Comparison of ENCODE assay signal across 12 cellular contexts in the genomic region with DNA sequence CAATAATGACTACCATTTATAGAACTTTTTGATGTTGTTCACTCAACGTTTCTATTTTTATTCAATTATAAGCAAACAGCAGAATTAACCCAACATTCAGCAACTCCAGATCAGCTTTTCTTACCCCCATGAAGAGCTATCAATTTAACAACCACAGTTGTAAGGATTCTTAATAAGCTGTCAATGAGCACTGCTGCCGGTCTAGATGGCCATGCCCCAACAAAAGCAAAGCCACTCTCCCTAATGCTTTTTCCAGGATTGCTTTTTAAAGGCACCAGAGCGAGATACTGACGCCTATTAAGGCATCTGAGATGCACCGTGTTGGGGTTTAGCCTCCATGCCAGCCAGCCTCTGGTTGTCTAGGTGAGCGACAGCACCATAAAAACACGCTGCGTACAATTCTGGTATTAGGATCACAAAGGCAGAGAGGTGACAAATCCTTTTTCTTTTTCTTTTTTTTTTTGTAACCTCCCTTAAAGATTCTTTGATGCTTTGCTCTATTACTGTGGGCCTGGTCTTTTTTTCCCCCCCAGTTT. TPM values are rescaled to one million over a fixed set of nuclear protein-coding genes. Genes with fewer than 3 reads are reported as not detected.
DNase-seq lines count a peak whose midpoint lies in the region; ATAC-seq and TF ChIP-seq lines count a peak whose summit lies in the region.
"Had no signal": no experiment of that assay in that cellular context is flagged by ENCODE, and none has a peak within 500 bp of the region (broad histone marks: within the 10 kb centered on the region; RNA-seq: fewer than 3 reads in every experiment).

No MANE protein-coding gene starts in this region.

- POLR2A ChIA-PET in T-cell (lab: Charles Lee): interaction anchor here (0.5 to 5.7 kb wide), 14 partner anchors 9 to 511 kb away, joined by 3 to 41 read pairs (median 7); no protein-coding TSS in a partner anchor

- H3K9me3 ChIP-seq in H9 (ENCODE audit: control insufficient read depth, low read depth, low read length): no peaks in the 10 kb centered on the region

- H2BK15ac ChIP-seq in H9 (ENCODE audit: low read depth, low read length): no peak overlapping the region

- no peaks in the 10 kb centered on the region for H3K36me3 ChIP-seq in GM23338 (ENCODE audit: insufficient read depth)

- H3F3A ChIP-seq in GM23338 (replicated peaks; ENCODE audit: low read depth): no peaks in the 10 kb centered on the region

- WGBS in H9 (ENCODE audit: extremely low coverage, insufficient read length, low lambda C conversion rate): no CpG with 5 or more reads among the region's 8 CpGs

- H2AK5ac ChIP-seq in H9 (ENCODE audit: insufficient read length, low read length): no peak overlapping the region

- H2AFZ ChIP-seq in GM23338: peak overlapping the region; percentile 45; the same call in 1 of the 2 replicates
- no peak overlapping the region for H2AFZ ChIP-seq in H9 (ENCODE audit: low read length)

- no peak overlapping the region for H3T11ph ChIP-seq in H9 (ENCODE audit: low read length)

- CTCF ChIA-PET in T-cell (lab: Charles Lee): interaction anchor here (0.7 to 1.7 kb wide), 11 partner anchors 9 to 156 kb away, joined by 3 to 6 read pairs (median 4); a partner anchor contains a TSS

- H3K79me1 ChIP-seq in H9 (ENCODE audit: insufficient read depth, low read depth, low read length, poor library complexity, severe bottlenecking): no peaks in the 10 kb centered on the region

- H4K91ac ChIP-seq in H9 (ENCODE audit: insufficient read length, low read depth, low read length): no peak overlapping the region

- H3K4me3 Mint-ChIP-seq in GM23338 (no peak overlapping the region), T-cell (peak overlapping the region; percentile 69 to 76 (median 74)), H9 (no peak overlapping the region)
- H3K4me3 Mint-ChIP-seq in activated naive CD8-positive, alpha-beta T cell: peak overlapping the region; percentile 81

- H2BK20ac ChIP-seq in H9 (ENCODE audit: low read depth, low read length, poor library complexity, severe bottlenecking): no peak overlapping the region

- no peaks in the 10 kb centered on the region for H3K23me2 ChIP-seq in H9 (ENCODE audit: insufficient read length, low read depth, low read length, poor library complexity, severe bottlenecking)

- no peak overlapping the region for H2BK120ac ChIP-seq in H9 (ENCODE audit: low read depth, low read length, poor library complexity, severe bottlenecking)

- TF ChIP-seq CTCF in GM23338 (conservative IDR thresholded peaks at IDR 0.05; ENCODE audit: low read depth in 2 of 2): no peak
- TF ChIP-seq CTCF in H9 (conservative IDR thresholded peaks at IDR 0.05): no peak

- H3K4ac ChIP-seq in H9 (ENCODE audit: low read depth, low read length): no peak overlapping the region

- no peak overlapping the region for H2BK12ac ChIP-seq in H9 (ENCODE audit: insufficient read length, low read depth, low read length)

- H3K27ac ChIP-seq in GM23338 (ENCODE audit: low read depth) (no peak overlapping the region), skin epidermis (peak overlapping the region in 13 of 21 experiments; percentile 1 to 92 (median 76)), H9 (ENCODE audit: insufficient read length, low read depth, low read length) (no peak overlapping the region)
- H3K27ac ChIP-seq: RWPE1 had no signal

- H3K27me3 Mint-ChIP-seq in GM23338 (ENCODE audit: insufficient read depth, low read depth, poor library complexity) (peaks cover 1% of the 10 kb centered on the region), T-cell (no peaks in the 10 kb centered on the region), H9 (ENCODE audit: low read depth) (no peaks in the 10 kb centered on the region)
- H3K27me3 Mint-ChIP-seq in activated naive CD8-positive, alpha-beta T cell: no peaks in the 10 kb centered on the region

- H3K27me3 ChIP-seq in GM23338 (ENCODE audit: insufficient read depth): no peaks in the 10 kb centered on the region
- H3K27me3 ChIP-seq in H9 (ENCODE audit: insufficient read depth, low read length): no peaks in the 10 kb centered on the region

- H3K9me2 ChIP-seq in GM23338 (ENCODE audit: insufficient read depth): no peaks in the 10 kb centered on the region

- peaks cover 19% of the 10 kb centered on the region for H3K4me1 Mint-ChIP-seq in GM23338
- peaks cover 75 to 88% (median 88%) of the 10 kb centered on the region in 3 donors for H3K4me1 Mint-ChIP-seq in T-cell
- H3K4me1 Mint-ChIP-seq in activated naive CD8-positive, alpha-beta T cell (ENCODE audit: low read depth): peaks cover 86% of the 10 kb centered on the region
- H3K4me1 Mint-ChIP-seq in H9: peaks cover 13 to 16% of the 10 kb centered on the region in 2 experiments

- DNase-seq in GM23338 (ENCODE audit: low spot score): no peak
- peak in 33 of 34 experiments; percentile 30 to 73 (median 60) for DNase-seq in T-cell
- DNase-seq in foreskin melanocyte: no peak
- DNase-seq in H9: no peak
- DNase-seq: islet precursor cell, NCI-H2081 had no signal

- no peak overlapping the region for H3K9ac ChIP-seq in H9 (ENCODE audit: extremely low read depth, insufficient read length, low read length)

- H3K4me2 ChIP-seq in GM23338 (no peak overlapping the region), H9 (ENCODE audit: insufficient read depth, insufficient read length, low read length) (no peak overlapping the region)

- ATAC-seq in GM23338 (no peak), T-cell (replicated peaks in 1 of 4) (peak in 3 of 4 experiments; percentile 26 to 51 (median 32)), HG02678 (IDR thresholded peaks at IDR 0.05; ENCODE audit: unreplicated experiment) (no peak), HG02885 (IDR thresholded peaks at IDR 0.05; ENCODE audit: poor library complexity, unreplicated experiment) (no peak)
- ATAC-seq: HepG2 had no signal

- H3K18ac ChIP-seq in H9 (ENCODE audit: insufficient read length, low read depth, low read length): no peak overlapping the region

- no peak overlapping the region for H3K23ac ChIP-seq in H9 (ENCODE audit: insufficient read length, low read depth, low read length)

- H3K36me3 Mint-ChIP-seq in GM23338 (ENCODE audit: low read depth) (no peaks in the 10 kb centered on the region), T-cell (peaks cover 26% of the 10 kb centered on the region), H9 (ENCODE audit: insufficient read depth in 1 of 3, low read depth in 3 of 3) (no peaks in the 10 kb centered on the region)
- peaks cover 7% of the 10 kb centered on the region for H3K36me3 Mint-ChIP-seq in activated naive CD8-positive, alpha-beta T cell

- no peak overlapping the region for H4K8ac ChIP-seq in H9 (replicated peaks; ENCODE audit: insufficient read length, low read depth, low read length)

- no peak overlapping the region for H4K5ac ChIP-seq in H9 (ENCODE audit: insufficient read length, low read depth, low read length)

- H3K14ac ChIP-seq in H9 (ENCODE audit: insufficient read depth, low read length): no peak overlapping the region

- H3K27ac Mint-ChIP-seq in GM23338: no peak overlapping the region
- H3K27ac Mint-ChIP-seq in T-cell: peak overlapping the region; percentile 91 to 99
- peak overlapping the region; percentile 98 for H3K27ac Mint-ChIP-seq in activated naive CD8-positive, alpha-beta T cell
- H3K27ac Mint-ChIP-seq in H9: no peak overlapping the region

- H4K20me1 ChIP-seq in GM23338 (replicated peaks; ENCODE audit: insufficient read depth) (no peaks in the 10 kb centered on the region), H9 (ENCODE audit: control insufficient read depth, insufficient read depth, insufficient read length) (no peaks in the 10 kb centered on the region)

- no peaks in the 10 kb centered on the region for H3K79me2 ChIP-seq in GM23338 (replicated peaks; ENCODE audit: insufficient read depth)
- H3K79me2 ChIP-seq in H9 (ENCODE audit: insufficient read depth, low read length): no peaks in the 10 kb centered on the region

- no peak overlapping the region for H3K56ac ChIP-seq in H9 (ENCODE audit: insufficient read length, low read depth, low read length)

- H3K4me1 ChIP-seq in GM23338 (ENCODE audit: insufficient read depth): peaks cover 8% of the 10 kb centered on the region
- H3K4me1 ChIP-seq in H9 (ENCODE audit: insufficient read depth, low read length): no peaks in the 10 kb centered on the region

- H3K9me3 Mint-ChIP-seq in GM23338: no peaks in the 10 kb centered on the region
- no peaks in the 10 kb centered on the region for H3K9me3 Mint-ChIP-seq in T-cell
- no peaks in the 10 kb centered on the region for H3K9me3 Mint-ChIP-seq in activated naive CD8-positive, alpha-beta T cell (ENCODE audit: low read depth)
- H3K9me3 Mint-ChIP-seq in H9: no peaks in the 10 kb centered on the region

- H3K4me3 ChIP-seq in GM23338 (no peak overlapping the region), skin epidermis (no peak overlapping the region)

- no peak overlapping the region for H2BK5ac ChIP-seq in H9 (ENCODE audit: insufficient read length, low read length)

TF ChIP-seq in GM23338, 12 proteins besides CTCF, POLR2A, EP300 and RAD21 (continues in another document):
- TF ChIP-seq EZH2 (IDR thresholded peaks at IDR 0.05; ENCODE audit: low read depth, unreplicated experiment) (no peak), CREB1 (CRISPR knock-in tag; IDR thresholded peaks at IDR 0.05; ENCODE audit: low read depth) (no peak), POLR2AphosphoS5 (IDR thresholded peaks at IDR 0.05; ENCODE audit: low read depth) (no peak), ZNF331 (CRISPR knock-in tag; IDR thresholded peaks at IDR 0.05; ENCODE audit: low read depth) (no peak), ZNF114 (CRISPR knock-in tag; IDR thresholded peaks at IDR 0.05) (no peak), STAT1 (IDR thresholded peaks at IDR 0.05; ENCODE audit: unreplicated experiment) (no peak)

RNA-seq across cellular contexts. Expression of a gene that starts 39.5 kb away (rescaled TPM):
- total RNA-seq in GM23338 (2014; rRNA removed; shearing (Covaris generic)): 0.10 TPM in 1 of 2 replicates, not detected in the other
- polyA plus RNA-seq in GM23338 (2016; fragmentation: Nextera tagmentation; extraction: Ambion mirVana): 0.43 and 0.52 TPM in 2 replicates
- total RNA-seq in T-cell: 100 to 1,000 TPM; 674 to 984 (median 781) TPM
- not detected in 2 replicates for total RNA-seq in H9 (2021)
- total RNA-seq: HepG2 had no signal
- polyA plus RNA-seq: HepG2 had no signal

Comparison
In these comparisons a context has a peak if more than half of its experiments do, and no peak if none do; other contexts are left out.
1. ATAC-seq: peak in T-cell (3 of 4); none in GM23338 (single experiment), HG02678 (single experiment) and HG02885 (single experiment).
2. DNase-seq: peak in T-cell (33 of 34); none in GM23338 (single experiment), foreskin melanocyte (single experiment) and H9 (single experiment).
3. H3K27ac ChIP-seq: peak in skin epidermis (13 of 21); none in GM23338 (single experiment) and H9 (single experiment).
4. H3K27ac Mint-ChIP-seq: peak in T-cell (2 of 2) and activated naive CD8-positive, alpha-beta T cell (single experiment); none in GM23338 (single experiment) and H9 (0 of 3).
5. H3K4me3 Mint-ChIP-seq: peak in T-cell (3 of 3) and activated naive CD8-positive, alpha-beta T cell (single experiment); none in GM23338 (single experiment) and H9 (0 of 2).
6. RNA of a gene that starts 39.5 kb away (total RNA-seq): 674 to 984 TPM in T-cell; 0.10 TPM in GM23338 and not detected in H9; every median in the first group is over 100 times any median in the second.